1 cellular context compared by ENCODE assay signal in the genomic region with DNA sequence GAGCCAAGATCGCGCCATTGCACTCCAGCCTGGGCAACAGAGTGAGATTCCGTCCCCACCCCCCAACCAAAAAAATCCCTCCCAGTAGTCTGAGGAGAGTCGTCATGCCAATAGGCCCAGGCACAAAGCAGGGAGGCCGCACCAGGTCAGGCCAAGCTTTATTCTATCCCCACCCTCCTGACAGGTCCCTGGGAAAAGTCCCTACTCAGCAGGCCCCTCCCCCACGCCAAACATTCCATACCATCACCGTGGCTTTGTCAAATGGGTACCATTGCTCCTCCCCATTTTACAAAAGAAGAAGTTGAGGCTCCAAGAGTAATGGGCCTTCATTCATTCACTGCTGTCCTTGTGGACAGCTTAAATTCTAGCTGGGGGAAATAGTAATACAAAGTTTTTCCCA.
TF ChIP-seq lines count a peak whose summit lies in the region.

No MANE protein-coding gene starts in this region.

TF ChIP-seq in HepG2, 621 proteins besides CTCF, POLR2A, EP300 and RAD21:
- TF ChIP-seq ZNF138 (CRISPR knock-in tag; IDR thresholded peaks at IDR 0.05; ENCODE audit: low read depth) (no peak), MTF2 (CRISPR knock-in tag; IDR thresholded peaks at IDR 0.05; ENCODE audit: borderline replicate concordance) (no peak), MAFF (IDR thresholded peaks at IDR 0.05; ENCODE audit: low read depth, low read length) (0 out of 2 replicates have a peak, but pooled peaks have one; percentile 3), ZIK1 (CRISPR knock-in tag; IDR thresholded peaks at IDR 0.05; ENCODE audit: borderline replicate concordance, low read depth) (no peak)
- TF ChIP-seq, protein P1, sequence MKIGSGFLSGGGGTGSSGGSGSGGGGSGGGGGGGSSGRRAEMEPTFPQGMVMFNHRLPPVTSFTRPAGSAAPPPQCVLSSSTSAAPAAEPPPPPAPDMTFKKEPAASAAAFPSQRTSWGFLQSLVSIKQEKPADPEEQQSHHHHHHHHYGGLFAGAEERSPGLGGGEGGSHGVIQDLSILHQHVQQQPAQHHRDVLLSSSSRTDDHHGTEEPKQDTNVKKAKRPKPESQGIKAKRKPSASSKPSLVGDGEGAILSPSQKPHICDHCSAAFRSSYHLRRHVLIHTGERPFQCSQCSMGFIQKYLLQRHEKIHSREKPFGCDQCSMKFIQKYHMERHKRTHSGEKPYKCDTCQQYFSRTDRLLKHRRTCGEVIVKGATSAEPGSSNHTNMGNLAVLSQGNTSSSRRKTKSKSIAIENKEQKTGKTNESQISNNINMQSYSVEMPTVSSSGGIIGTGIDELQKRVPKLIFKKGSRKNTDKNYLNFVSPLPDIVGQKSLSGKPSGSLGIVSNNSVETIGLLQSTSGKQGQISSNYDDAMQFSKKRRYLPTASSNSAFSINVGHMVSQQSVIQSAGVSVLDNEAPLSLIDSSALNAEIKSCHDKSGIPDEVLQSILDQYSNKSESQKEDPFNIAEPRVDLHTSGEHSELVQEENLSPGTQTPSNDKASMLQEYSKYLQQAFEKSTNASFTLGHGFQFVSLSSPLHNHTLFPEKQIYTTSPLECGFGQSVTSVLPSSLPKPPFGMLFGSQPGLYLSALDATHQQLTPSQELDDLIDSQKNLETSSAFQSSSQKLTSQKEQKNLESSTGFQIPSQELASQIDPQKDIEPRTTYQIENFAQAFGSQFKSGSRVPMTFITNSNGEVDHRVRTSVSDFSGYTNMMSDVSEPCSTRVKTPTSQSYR (CRISPR knock-in tag; IDR thresholded peaks at IDR 0.05; ENCODE audit: borderline replicate concordance) = peak; percentile 37; the same call in 1 of the 2 replicates
